Comparison of ENCODE assay signal across 7 cellular contexts in the genomic region with DNA sequence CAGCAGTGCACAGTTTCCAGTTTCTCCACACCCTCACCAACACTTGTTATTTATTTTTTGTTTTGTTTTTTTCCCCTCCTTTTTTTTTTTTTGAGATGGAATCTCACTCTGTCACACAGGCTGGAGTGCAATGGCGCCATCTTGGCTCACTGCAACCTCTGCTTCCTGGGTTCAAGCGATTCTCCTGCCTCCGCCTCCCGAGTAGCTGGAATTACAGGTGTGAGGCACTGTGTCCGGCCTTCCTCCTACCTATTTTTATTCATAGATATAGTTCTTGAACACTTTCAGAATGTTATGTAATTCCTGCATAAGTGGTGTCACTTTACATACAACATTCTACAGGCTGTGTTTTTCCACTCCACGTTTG. TPM values are rescaled to one million over a fixed set of nuclear protein-coding genes. Genes with fewer than 3 reads are reported as not detected.
A peak's percentile ranks its signal among the peaks of the same experiment; 100 is the strongest.
DNase-seq lines count a peak whose midpoint lies in the region; ATAC-seq and TF ChIP-seq lines count a peak whose summit lies in the region.
"Not testable (repeated sequence)": the region's sequence is repeated elsewhere in the genome, so short reads cannot be mapped to it uniquely, and the experiment has no call there.

No MANE protein-coding gene starts in this region.

- ATAC-seq in activated B cell treated with CpG ODN at 0.5 μM for 24 hours (ENCODE audit: low read depth); naive thymus-derived CD8-positive, alpha-beta T cell; stimulated activated effector memory CD8-positive, alpha-beta T cell treated with anti-CD3 and anti-CD28 coated beads, Interleukin-12 subunit alpha, Interleukin-12 subunit beta, amount 100 ng/mL, for 72 hours: not testable (repeated sequence)

- H3K9me3 Mint-ChIP-seq in IgD-negative memory B cell; activated B cell treated with CpG ODN at 0.5 μM for 24 hours; activated T-helper 2 cell treated with anti-CD3 and anti-CD28 coated beads, Interferon-gamma antibody, Interleukin-2, Interleukin-4, amounts not matched to agents 10 μg/mL and 5 μg/mL and 100 μg/mL, durations not matched to agents 14 hours and 24 hours and 36 hours; naive thymus-derived CD8-positive, alpha-beta T cell; stimulated activated effector memory CD8-positive, alpha-beta T cell treated with anti-CD3 and anti-CD28 coated beads, Interleukin-12 subunit alpha, Interleukin-12 subunit beta, amount 100 ng/mL, for 72 hours: not testable (repeated sequence)

- H3K27me3 Mint-ChIP-seq in IgD-negative memory B cell; activated B cell treated with CpG ODN at 0.5 μM for 24 hours; activated T-helper 2 cell treated with anti-CD3 and anti-CD28 coated beads, Interferon-gamma antibody, Interleukin-2, Interleukin-4, amounts not matched to agents 10 μg/mL and 5 μg/mL and 100 μg/mL, durations not matched to agents 14 hours and 24 hours and 36 hours (ENCODE audit: low read depth); naive thymus-derived CD8-positive, alpha-beta T cell: not testable (repeated sequence)

- not testable (repeated sequence) for TF ChIP-seq POLR2A in breast epithelium (IDR thresholded peaks at IDR 0.05)

- H3K36me3 ChIP-seq in breast epithelium = not testable (repeated sequence)
- H3K36me3 ChIP-seq in left ventricle myocardium inferior = peaks cover 26% of the 10 kb centered on the region

- H3K4me3 Mint-ChIP-seq in IgD-negative memory B cell = peak overlapping the region in 3 of 4 donors; percentile 72 to 87 (median 76)
- not testable (repeated sequence) for H3K4me3 Mint-ChIP-seq in activated B cell treated with CpG ODN at 0.5 μM for 24 hours
- H3K4me3 Mint-ChIP-seq in activated T-helper 2 cell treated with anti-CD3 and anti-CD28 coated beads, Interferon-gamma antibody, Interleukin-2, Interleukin-4, amounts not matched to agents 10 μg/mL and 5 μg/mL and 100 μg/mL, durations not matched to agents 14 hours and 24 hours and 36 hours (ENCODE audit: low read depth) = peak overlapping the region; percentile 67
- H3K4me3 Mint-ChIP-seq in naive thymus-derived CD8-positive, alpha-beta T cell = peak overlapping the region; percentile 63 to 94 (median 84)
- H3K4me3 Mint-ChIP-seq in stimulated activated effector memory CD8-positive, alpha-beta T cell treated with anti-CD3 and anti-CD28 coated beads, Interleukin-12 subunit alpha, Interleukin-12 subunit beta, amount 100 ng/mL, for 72 hours = peak overlapping the region; percentile 88

- intact Hi-C loops in activated B cell treated with CpG ODN at 0.5 μM for 24 hours (cut with micrococcal nuclease); breast epithelium (cut with DNase I; ENCODE audit: low total_unique reads); left ventricle myocardium inferior (cut with micrococcal nuclease): not testable (repeated sequence)
- intact Hi-C loops in activated T-helper 2 cell treated with anti-CD3 and anti-CD28 coated beads, Interferon-gamma antibody, Interleukin-2, Interleukin-4, amounts not matched to agents 10 μg/mL and 5 μg/mL and 100 μg/mL, durations not matched to agents 14 hours and 24 hours and 36 hours (cut with micrococcal nuclease) = loop anchor here (1.0 to 2.0 kb wide), 2 partner anchors 9 to 60 kb away; no protein-coding TSS in a partner anchor

- peak overlapping the region in 1 of 3 donors; percentile 15 for H3K4me3 ChIP-seq in breast epithelium
- H3K4me3 ChIP-seq in left ventricle myocardium inferior = peak overlapping the region; percentile 29

- H3K27ac ChIP-seq in breast epithelium = peak overlapping the region; percentile 54 to 72
- H3K27ac ChIP-seq in left ventricle myocardium inferior (replicated peaks) = peak overlapping the region; percentile 98

- H3K4me1 ChIP-seq in breast epithelium (peaks cover 20 to 45% of the 10 kb centered on the region in 2 donors), left ventricle myocardium inferior (peaks cover 97% of the 10 kb centered on the region)

- H3K27ac Mint-ChIP-seq in IgD-negative memory B cell = peak overlapping the region; percentile 73 to 95 (median 95)
- H3K27ac Mint-ChIP-seq in activated B cell treated with CpG ODN at 0.5 μM for 24 hours = peak overlapping the region; percentile 93
- peak overlapping the region; percentile 87 for H3K27ac Mint-ChIP-seq in activated T-helper 2 cell treated with anti-CD3 and anti-CD28 coated beads, Interferon-gamma antibody, Interleukin-2, Interleukin-4, amounts not matched to agents 10 μg/mL and 5 μg/mL and 100 μg/mL, durations not matched to agents 14 hours and 24 hours and 36 hours
- peak overlapping the region; percentile 90 to 99 (median 98) for H3K27ac Mint-ChIP-seq in naive thymus-derived CD8-positive, alpha-beta T cell
- peak overlapping the region; percentile 97 for H3K27ac Mint-ChIP-seq in stimulated activated effector memory CD8-positive, alpha-beta T cell treated with anti-CD3 and anti-CD28 coated beads, Interleukin-12 subunit alpha, Interleukin-12 subunit beta, amount 100 ng/mL, for 72 hours

- H3K36me3 Mint-ChIP-seq in IgD-negative memory B cell; activated B cell treated with CpG ODN at 0.5 μM for 24 hours (ENCODE audit: low read depth): not testable (repeated sequence)
- peaks cover 76% of the 10 kb centered on the region for H3K36me3 Mint-ChIP-seq in activated T-helper 2 cell treated with anti-CD3 and anti-CD28 coated beads, Interferon-gamma antibody, Interleukin-2, Interleukin-4, amounts not matched to agents 10 μg/mL and 5 μg/mL and 100 μg/mL, durations not matched to agents 14 hours and 24 hours and 36 hours (ENCODE audit: low read depth)
- peaks cover 0 to 22% (median 3%) of the 10 kb centered on the region in 3 donors for H3K36me3 Mint-ChIP-seq in naive thymus-derived CD8-positive, alpha-beta T cell
- H3K36me3 Mint-ChIP-seq in stimulated activated effector memory CD8-positive, alpha-beta T cell treated with anti-CD3 and anti-CD28 coated beads, Interleukin-12 subunit alpha, Interleukin-12 subunit beta, amount 100 ng/mL, for 72 hours = peaks cover 89% of the 10 kb centered on the region

- not testable (repeated sequence) for DNase-seq in activated B cell treated with CpG ODN at 0.5 μM for 24 hours; activated T-helper 2 cell treated with anti-CD3 and anti-CD28 coated beads, Interferon-gamma antibody, Interleukin-2, Interleukin-4, amounts not matched to agents 10 μg/mL and 5 μg/mL and 100 μg/mL, durations not matched to agents 14 hours and 24 hours and 36 hours (ENCODE audit: low spot score); left ventricle myocardium inferior; naive thymus-derived CD8-positive, alpha-beta T cell; stimulated activated effector memory CD8-positive, alpha-beta T cell treated with anti-CD3 and anti-CD28 coated beads, Interleukin-12 subunit alpha, Interleukin-12 subunit beta, amount 100 ng/mL, for 72 hours (ENCODE audit: low spot score in 2 of 2)
- peak in 1 of 2 donors; percentile 38 for DNase-seq in breast epithelium (ENCODE audit: low spot score in 2 of 2)

- POLR2A ChIA-PET in activated B cell treated with CpG ODN at 0.5 μM for 24 hours (lab: Charles Lee) = interaction anchor here (1.2 to 3.6 kb wide), 4 partner anchors 11 to 65 kb away, joined by 3 to 47 read pairs (median 18); partner anchors contain the start of genes C19orf12 and POP4
- POLR2A ChIA-PET in naive thymus-derived CD8-positive, alpha-beta T cell (lab: Charles Lee) = interaction anchor here (1.1 to 12.5 kb wide), 6 partner anchors 9 to 64 kb away, joined by 4 to 111 read pairs (median 32); partner anchors contain the start of genes C19orf12 and POP4

- H3K27me3 ChIP-seq in breast epithelium; left ventricle myocardium inferior (ENCODE audit: low read depth): not testable (repeated sequence)

- H3K4me1 Mint-ChIP-seq in IgD-negative memory B cell (peaks cover 38 to 48% (median 41%) of the 10 kb centered on the region in 3 donors), activated B cell treated with CpG ODN at 0.5 μM for 24 hours (peaks cover 61% of the 10 kb centered on the region)
- H3K4me1 Mint-ChIP-seq in activated T-helper 2 cell treated with anti-CD3 and anti-CD28 coated beads, Interferon-gamma antibody, Interleukin-2, Interleukin-4, amounts not matched to agents 10 μg/mL and 5 μg/mL and 100 μg/mL, durations not matched to agents 14 hours and 24 hours and 36 hours (ENCODE audit: low read depth) = peaks cover 65% of the 10 kb centered on the region
- peaks cover 36 to 92% (median 83%) of the 10 kb centered on the region in 4 donors for H3K4me1 Mint-ChIP-seq in naive thymus-derived CD8-positive, alpha-beta T cell
- peaks cover 88% of the 10 kb centered on the region for H3K4me1 Mint-ChIP-seq in stimulated activated effector memory CD8-positive, alpha-beta T cell treated with anti-CD3 and anti-CD28 coated beads, Interleukin-12 subunit alpha, Interleukin-12 subunit beta, amount 100 ng/mL, for 72 hours

- TF ChIP-seq CTCF in activated B cell treated with CpG ODN at 0.5 μM for 24 hours (IDR thresholded peaks at IDR 0.05); breast epithelium (IDR thresholded peaks at IDR 0.05); left ventricle myocardium inferior (IDR thresholded peaks at IDR 0.05; ENCODE audit: borderline replicate concordance): not testable (repeated sequence)

- CTCF ChIA-PET in activated B cell treated with CpG ODN at 0.5 μM for 24 hours (lab: Charles Lee) = interaction anchor here (0.8 to 2.4 kb wide), 5 partner anchors 20 to 65 kb away, joined by 4 to 26 read pairs (median 13); partner anchors contain the start of genes C19orf12 and POP4

- H3K9me3 ChIP-seq in breast epithelium; left ventricle myocardium inferior (replicated peaks): not testable (repeated sequence)

RNA-seq across cellular contexts. Expression of gene PLEKHF1, which starts 5.7 kb away (rescaled TPM):
- polyA plus RNA-seq in IgD-negative memory B cell = 10.2 TPM
- total RNA-seq in activated B cell treated with CpG ODN at 0.5 μM for 24 hours (5.5 and 5.8 TPM in 2 replicates), breast epithelium (10 to 100 TPM; 29.8 to 71.4 (median 58.7) TPM), left ventricle myocardium inferior (27.8 TPM)
- total RNA-seq in activated T-helper 2 cell treated with anti-CD3 and anti-CD28 coated beads, Interferon-gamma antibody, Interleukin-2, Interleukin-4, amounts not matched to agents 10 μg/mL and 5 μg/mL and 100 μg/mL, durations not matched to agents 14 hours and 24 hours and 36 hours = 28.0 and 30.3 TPM in 2 replicates
- 10 to 100 TPM; 18.0 to 19.8 TPM for total RNA-seq in naive thymus-derived CD8-positive, alpha-beta T cell
- 10 to 100 TPM in 2 of 3 donors, 1 to 10 TPM in 1; 3.8 to 19.7 (median 15.5) TPM for polyA plus RNA-seq in naive thymus-derived CD8-positive, alpha-beta T cell

RNA-seq across cellular contexts. Expression of gene C19orf12, which starts 44.1 kb away (rescaled TPM):
- polyA plus RNA-seq in IgD-negative memory B cell = 17.6 TPM
- total RNA-seq in activated B cell treated with CpG ODN at 0.5 μM for 24 hours = 21.1 and 21.6 TPM in 2 replicates
- 41.9 and 42.2 TPM in 2 replicates for total RNA-seq in activated T-helper 2 cell treated with anti-CD3 and anti-CD28 coated beads, Interferon-gamma antibody, Interleukin-2, Interleukin-4, amounts not matched to agents 10 μg/mL and 5 μg/mL and 100 μg/mL, durations not matched to agents 14 hours and 24 hours and 36 hours
- 100 to 1,000 TPM in 1 of 3 donors, 10 to 100 TPM in 2; 42.7 to 230 (median 53.7) TPM for total RNA-seq in breast epithelium
- total RNA-seq in left ventricle myocardium inferior = 48.6 TPM
- total RNA-seq in naive thymus-derived CD8-positive, alpha-beta T cell = 10 to 100 TPM; 23.2 to 23.8 TPM
- polyA plus RNA-seq in naive thymus-derived CD8-positive, alpha-beta T cell = 10 to 100 TPM; 16.7 to 32.3 (median 19.8) TPM
